22 cellular contexts compared by ENCODE assay signal in genomic region chr2:174148833-174149232, GRCh38.
DNase-seq lines count a peak whose midpoint lies in the region; FAIRE-seq and TF ChIP-seq lines count a peak whose summit lies in the region.
"Had no signal": no experiment of that assay in that cellular context is flagged by ENCODE, and none has a peak within 500 bp of the region (broad histone marks: within the 10 kb centered on the region; RNA-seq: fewer than 3 reads in every experiment).

No MANE protein-coding gene starts in this region.

- DNase-seq in H54 (ENCODE audit: insufficient read length, low spot score) (no peak), H9 (no peak), NCI-H1417 treated with DMSO at 0.1 percent for 48 hours (lab: John Stamatoyannopoulos, UW) (no peak)
- DNase-seq in activated naive CD4-positive, alpha-beta T cell treated with anti-CD3 and anti-CD28 coated beads, Interleukin-2, amount 50 U/mL, for 16 hours = no peak
- DNase-seq: 8988T; ACHN; AML-193; Caco-2; Calu3; CD4-positive, alpha-beta T cell; CD8-positive, alpha-beta T cell; DMS79 treated with DMSO at 0.1 percent for 48 hours; GF-D8 had no signal

- no CpG with 5 or more reads among the region's 2 CpGs for WGBS in H9 (ENCODE audit: extremely low coverage, insufficient read length, low lambda C conversion rate)

- no peak overlapping the region for H3K18ac ChIP-seq in H9 (ENCODE audit: insufficient read length, low read depth, low read length)

- H4K8ac ChIP-seq in H9 (replicated peaks; ENCODE audit: insufficient read length, low read depth, low read length) = no peak overlapping the region

- no peak overlapping the region for H3K4ac ChIP-seq in H9 (ENCODE audit: low read depth, low read length)

- peak; percentile 57 for FAIRE-seq in H54 (lab: Jason Lieb, UNC)
- FAIRE-seq: A204.1, D721Med, G401.6, GM12891, GM19239 had no signal

- no peaks in the 10 kb centered on the region for H3K23me2 ChIP-seq in H9 (ENCODE audit: insufficient read length, low read depth, low read length, poor library complexity, severe bottlenecking)

- no peak overlapping the region for H2BK5ac ChIP-seq in H9 (ENCODE audit: insufficient read length, low read length)

- peak overlapping the region in 2 of 3 experiments; percentile 6 to 42; a peak in 2 of 7 replicates for H3K27ac Mint-ChIP-seq in H9
- H3K27ac Mint-ChIP-seq: B cell; CD4-positive, alpha-beta T cell; CD8-positive, alpha-beta T cell had no signal

- H2AFZ ChIP-seq in H9 (ENCODE audit: low read length) = no peak overlapping the region

- no peak overlapping the region for H3K4me2 ChIP-seq in H9 (ENCODE audit: insufficient read depth, insufficient read length, low read length)
- H3K4me2 ChIP-seq: BLaER1 treated with 17β-estradiol and CSF1 and Interleukin-3, amounts not matched to agents 10 nM and 100 nM had no signal

- H2BK20ac ChIP-seq in H9 (ENCODE audit: low read depth, low read length, poor library complexity, severe bottlenecking) = no peak overlapping the region

- no peak overlapping the region for H3K23ac ChIP-seq in H9 (ENCODE audit: insufficient read length, low read depth, low read length)

- H4K5ac ChIP-seq in H9 (ENCODE audit: insufficient read length, low read depth, low read length) = no peak overlapping the region

- no peak overlapping the region for H3T11ph ChIP-seq in H9 (ENCODE audit: low read length)

- no peaks in the 10 kb centered on the region for H3K36me3 Mint-ChIP-seq in H9 (ENCODE audit: insufficient read depth in 1 of 3, low read depth in 3 of 3)

- no peak overlapping the region for H3K4me3 Mint-ChIP-seq in H9
- H3K4me3 Mint-ChIP-seq: B cell; CD4-positive, alpha-beta T cell; CD8-positive, alpha-beta T cell had no signal

- no peak overlapping the region for H2BK12ac ChIP-seq in H9 (ENCODE audit: insufficient read length, low read depth, low read length)

- TF ChIP-seq CTCF in H9 (conservative IDR thresholded peaks at IDR 0.05) (no peak), neutrophil (IDR thresholded peaks at IDR 0.05) (no peak)

- no peaks in the 10 kb centered on the region for H3K79me1 ChIP-seq in H9 (ENCODE audit: insufficient read depth, low read depth, low read length, poor library complexity, severe bottlenecking)

- no peak overlapping the region for H3K56ac ChIP-seq in H9 (ENCODE audit: insufficient read length, low read depth, low read length)

- H3K79me2 ChIP-seq in H9 (ENCODE audit: insufficient read depth, low read length) = no peaks in the 10 kb centered on the region; the same call in 1 of the 2 replicates

- H3K27ac ChIP-seq in H9 (ENCODE audit: insufficient read length, low read depth, low read length) (no peak overlapping the region), neutrophil (peak overlapping the region; percentile 32)
- H3K27ac ChIP-seq: BLaER1 treated with 17β-estradiol and CSF1 and Interleukin-3, amounts not matched to agents 10 nM and 100 nM; C4-2B had no signal

- H3K4me1 Mint-ChIP-seq in H9 = no peaks in the 10 kb centered on the region

- H3K9me3 ChIP-seq in H9 (ENCODE audit: control insufficient read depth, low read depth, low read length) (no peaks in the 10 kb centered on the region), neutrophil (no peaks in the 10 kb centered on the region)
- H3K9me3 ChIP-seq: BLaER1 treated with 17β-estradiol and CSF1 and Interleukin-3, amounts not matched to agents 10 nM and 100 nM; Caco-2 had no signal

- TF ChIP-seq POLR2A in H54 (IDR thresholded peaks at IDR 0.05; ENCODE audit: low read depth, low read length) = no peak

- H4K91ac ChIP-seq in H9 (ENCODE audit: insufficient read length, low read depth, low read length) = no peak overlapping the region

- no peak overlapping the region for H3K14ac ChIP-seq in H9 (ENCODE audit: insufficient read depth, low read length)

- H3K9me3 Mint-ChIP-seq in H9 = no peaks in the 10 kb centered on the region
- H3K9me3 Mint-ChIP-seq: CD4-positive, alpha-beta T cell; CD8-positive, alpha-beta T cell had no signal

- no peak overlapping the region for H2AK5ac ChIP-seq in H9 (ENCODE audit: insufficient read length, low read length)

- H3K9ac ChIP-seq in H9 (ENCODE audit: extremely low read depth, insufficient read length, low read length) = no peak overlapping the region
- H3K9ac ChIP-seq: BLaER1 treated with 17β-estradiol and CSF1 and Interleukin-3, amounts not matched to agents 10 nM and 100 nM had no signal

- H3K27me3 ChIP-seq in H9 (ENCODE audit: insufficient read depth, low read length) = no peaks in the 10 kb centered on the region
- H3K27me3 ChIP-seq in neutrophil = no peaks in the 10 kb centered on the region
- H3K27me3 ChIP-seq: BLaER1 treated with 17β-estradiol and CSF1 and Interleukin-3, amounts not matched to agents 10 nM and 100 nM had no signal

- H3K4me1 ChIP-seq in H9 (ENCODE audit: insufficient read depth, low read length) (no peaks in the 10 kb centered on the region), neutrophil (ENCODE audit: control insufficient read depth in 1 of 2, insufficient read depth in 1 of 2, low read depth in 1 of 2, low read length in 1 of 2) (peaks cover 13 to 14% of the 10 kb centered on the region in 2 experiments)
- H3K4me1 ChIP-seq: Caco-2 had no signal

- no peaks in the 10 kb centered on the region for H4K20me1 ChIP-seq in H9 (ENCODE audit: control insufficient read depth, insufficient read depth, insufficient read length)

- H3K4me3 ChIP-seq in neutrophil (ENCODE audit: low read depth in 1 of 2, low read length in 1 of 2) = no peak overlapping the region
- H3K4me3 ChIP-seq: BLaER1 treated with 17β-estradiol and CSF1 and Interleukin-3, amounts not matched to agents 10 nM and 100 nM had no signal

- H2BK15ac ChIP-seq in H9 (ENCODE audit: low read depth, low read length) = no peak overlapping the region

- no peaks in the 10 kb centered on the region for H3K36me3 ChIP-seq in neutrophil

- no peaks in the 10 kb centered on the region for H3K27me3 Mint-ChIP-seq in H9 (ENCODE audit: low read depth)
- H3K27me3 Mint-ChIP-seq: B cell; CD4-positive, alpha-beta T cell had no signal

- H2BK120ac ChIP-seq in H9 (ENCODE audit: low read depth, low read length, poor library complexity, severe bottlenecking) = no peak overlapping the region
